ENCODE assay signal across 2 cellular contexts in genomic region chr2:176929387-176929786, GRCh38.
DNase-seq lines count a peak whose midpoint lies in the region; ATAC-seq, FAIRE-seq and TF ChIP-seq lines count a peak whose summit lies in the region.
"Not testable (repeated sequence)": the region's sequence is repeated elsewhere in the genome, so short reads cannot be mapped to it uniquely, and the experiment has no call there.

No MANE protein-coding gene starts in this region.

- intact Hi-C loops in K562 (cut with micrococcal nuclease), result not testable (repeated sequence)

- not testable (repeated sequence) for H3K27ac ChIP-seq in HEK293 (ENCODE audit: extremely low read depth, low read depth, low read length); K562 (ENCODE audit: extremely low read depth, low read depth, low read length)

- H3K9ac ChIP-seq in K562 (ENCODE audit: insufficient read depth in 1 of 2, low read depth in 2 of 2, low read length in 2 of 2), result not testable (repeated sequence)

- POLR2A ChIA-PET in HEK293 (lab: Yijun Ruan, JAX), result not testable (repeated sequence)
- POLR2A ChIA-PET in K562 (lab: Yijun Ruan, JAX), result interaction anchor here (1.3 to 1.5 kb wide), 2 partner anchors 10 to 334 kb away, joined by 3 read pairs; no protein-coding TSS in a partner anchor

- H3K36me3 ChIP-seq in HEK293 (ENCODE audit: control insufficient read depth in 2 of 2, insufficient read depth in 1 of 2, low read length in 2 of 2); K562 (ENCODE audit: control insufficient read depth, insufficient read depth, low read length): not testable (repeated sequence)

- not testable (repeated sequence) for FAIRE-seq in K562 (lab: Jason Lieb, UNC)

- not testable (repeated sequence) for H3K27me3 ChIP-seq in K562 (ENCODE audit: control insufficient read depth in 2 of 2, insufficient read depth in 2 of 2, low read length in 2 of 2)

- not testable (repeated sequence) for H3K4me3 ChIP-seq in HEK293 (ENCODE audit: low read depth, low read length); K562

- not testable (repeated sequence) for H2AFZ ChIP-seq in K562 (ENCODE audit: low read depth, low read length)

- not testable (repeated sequence) for BruUV-seq in K562 (replicated peaks; lab: Mats Ljungman, UMichigan)

- ATAC-seq in K562, result not testable (repeated sequence)

- CTCF ChIA-PET in HEK293 (lab: Yijun Ruan, JAX), result interaction anchor here (0.6 kb wide), 1 partner anchor 12 kb away, joined by 3 read pairs; no protein-coding TSS in a partner anchor
- CTCF ChIA-PET in K562 (lab: Yijun Ruan, JAX; ENCODE audit: low intra/inter-chr PET ratio), result not testable (repeated sequence)

- WGBS in K562 (ENCODE audit: insufficient coverage, low coverage, missing lambda C conversion rate), result 3% methylated on average over 2 of the region's 2 CpGs

- not testable (repeated sequence) for TF ChIP-seq EP300 in K562 (IDR thresholded peaks at IDR 0.05; ENCODE audit: low read length)

- not testable (repeated sequence) for H3K79me2 ChIP-seq in K562 (ENCODE audit: control insufficient read depth, insufficient read depth, low read length)

- not testable (repeated sequence) for TF ChIP-seq POLR2A in K562 (conservative IDR thresholded peaks at IDR 0.05)

- not testable (repeated sequence) for H3K4me2 ChIP-seq in K562 (ENCODE audit: insufficient read depth, low read length)

- not testable (repeated sequence) for TF ChIP-seq RAD21 in K562 (CRISPR knock-in tag; conservative IDR thresholded peaks at IDR 0.05 in 1 of 2, IDR thresholded peaks at IDR 0.05 in 1 of 2)

- TF ChIP-seq CTCF in HEK293 (tag by site-specific recombination; IDR thresholded peaks at IDR 0.05); K562 (IDR thresholded peaks at IDR 0.05 in 2 of 3, conservative IDR thresholded peaks at IDR 0.05 in 1 of 3; ENCODE audit: insufficient read depth in 2 of 3, low read depth in 1 of 3, low read length in 3 of 3): not testable (repeated sequence)

- not testable (repeated sequence) for H3K9me1 ChIP-seq in K562 (ENCODE audit: control insufficient read depth, insufficient read depth, low read length)

- not testable (repeated sequence) for H4K20me1 ChIP-seq in K562 (replicated peaks; ENCODE audit: control insufficient read depth, insufficient read depth, low read length)

- H3K4me1 ChIP-seq in HEK293 (ENCODE audit: control insufficient read depth, insufficient read depth, low read length); K562 (replicated peaks in 1 of 2; ENCODE audit: control insufficient read depth in 2 of 2, insufficient read depth in 2 of 2, low read length in 2 of 2): not testable (repeated sequence)

- DNase-seq in K562 (ENCODE audit: extremely low read depth in 1 of 4, low spot score in 3 of 4), result not testable (repeated sequence)

- in situ Hi-C loops in K562 (cut with MboI), result not testable (repeated sequence)

- H3K9me3 ChIP-seq in HEK293 (ENCODE audit: control insufficient read depth, insufficient read depth, low read depth, low read length); K562 (replicated peaks; ENCODE audit: control insufficient read depth, insufficient read depth, low read depth, low read length): not testable (repeated sequence)

TF ChIP-seq in HEK293, 187 proteins besides CTCF, POLR2A, EP300 and RAD21:
- TF ChIP-seq ZNF146 (tag by site-specific recombination; IDR thresholded peaks at IDR 0.05), result peak; percentile 51

TF ChIP-seq in K562, 482 proteins besides CTCF, POLR2A, EP300 and RAD21:
- peak; percentile 78 for TF ChIP-seq ZNF146 (CRISPR knock-in tag; IDR thresholded peaks at IDR 0.05; ENCODE audit: unreplicated experiment)
